Comparison of ENCODE assay signal across 1 cellular context in the genomic region with DNA sequence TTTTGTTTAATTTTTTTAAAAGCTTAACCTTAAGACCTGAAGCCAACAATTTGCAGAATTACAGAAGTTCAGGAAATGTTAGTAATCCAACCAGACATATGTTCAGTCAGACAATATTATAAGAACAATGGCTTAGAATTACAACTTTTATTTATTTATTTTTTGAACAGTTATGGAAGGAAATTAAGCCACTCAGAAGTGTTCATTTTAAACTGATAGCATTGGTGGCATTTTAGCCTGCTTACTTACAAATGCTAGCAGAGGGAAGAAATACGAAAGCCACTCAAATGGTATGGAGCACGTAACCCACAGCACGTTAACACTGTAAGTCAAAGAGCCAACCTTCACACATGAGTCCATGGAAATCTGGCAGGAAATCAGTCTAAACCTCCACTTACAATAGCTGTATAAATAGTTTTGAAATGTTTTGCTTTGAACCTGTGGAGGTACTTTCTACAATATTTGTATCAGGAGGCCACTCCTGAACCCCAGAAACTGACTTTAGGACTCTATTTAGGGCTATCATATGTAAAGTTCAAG.
TF ChIP-seq lines count a peak whose summit lies in the region.

No MANE protein-coding gene starts in this region.

TF ChIP-seq in HepG2, 621 proteins besides CTCF, POLR2A, EP300 and RAD21 (continued from another document):
- TF ChIP-seq, protein P1, sequence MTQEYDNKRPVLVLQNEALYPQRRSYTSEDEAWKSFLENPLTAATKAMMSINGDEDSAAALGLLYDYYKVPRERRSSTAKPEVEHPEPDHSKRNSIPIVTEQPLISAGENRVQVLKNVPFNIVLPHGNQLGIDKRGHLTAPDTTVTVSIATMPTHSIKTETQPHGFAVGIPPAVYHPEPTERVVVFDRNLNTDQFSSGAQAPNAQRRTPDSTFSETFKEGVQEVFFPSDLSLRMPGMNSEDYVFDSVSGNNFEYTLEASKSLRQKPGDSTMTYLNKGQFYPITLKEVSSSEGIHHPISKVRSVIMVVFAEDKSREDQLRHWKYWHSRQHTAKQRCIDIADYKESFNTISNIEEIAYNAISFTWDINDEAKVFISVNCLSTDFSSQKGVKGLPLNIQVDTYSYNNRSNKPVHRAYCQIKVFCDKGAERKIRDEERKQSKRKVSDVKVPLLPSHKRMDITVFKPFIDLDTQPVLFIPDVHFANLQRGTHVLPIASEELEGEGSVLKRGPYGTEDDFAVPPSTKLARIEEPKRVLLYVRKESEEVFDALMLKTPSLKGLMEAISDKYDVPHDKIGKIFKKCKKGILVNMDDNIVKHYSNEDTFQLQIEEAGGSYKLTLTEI (CRISPR knock-in tag; conservative IDR thresholded peaks at IDR 0.05) = no peak
- TF ChIP-seq NR2F2 (IDR thresholded peaks at IDR 0.05; ENCODE audit: borderline replicate concordance, low read depth) (no peak), ZNF431 (CRISPR knock-in tag; IDR thresholded peaks at IDR 0.05; ENCODE audit: borderline replicate concordance, low read depth) (no peak), SKI (IDR thresholded peaks at IDR 0.05; ENCODE audit: partially characterized antibody) (no peak), ZNF234 (CRISPR knock-in tag; conservative IDR thresholded peaks at IDR 0.05) (no peak), RBM22 (optimal IDR thresholded peaks at IDR 0.05; ENCODE audit: low read length) (no peak), HNRNPL (IDR thresholded peaks at IDR 0.05; ENCODE audit: low read depth, low read length) (no peak), ZFY (CRISPR knock-in tag; IDR thresholded peaks at IDR 0.05) (no peak)
- TF ChIP-seq, protein P2, sequence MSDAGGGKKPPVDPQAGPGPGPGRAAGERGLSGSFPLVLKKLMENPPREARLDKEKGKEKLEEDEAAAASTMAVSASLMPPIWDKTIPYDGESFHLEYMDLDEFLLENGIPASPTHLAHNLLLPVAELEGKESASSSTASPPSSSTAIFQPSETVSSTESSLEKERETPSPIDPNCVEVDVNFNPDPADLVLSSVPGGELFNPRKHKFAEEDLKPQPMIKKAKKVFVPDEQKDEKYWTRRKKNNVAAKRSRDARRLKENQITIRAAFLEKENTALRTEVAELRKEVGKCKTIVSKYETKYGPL (CRISPR knock-in tag; IDR thresholded peaks at IDR 0.05) = no peak
- TF ChIP-seq, protein P3, sequence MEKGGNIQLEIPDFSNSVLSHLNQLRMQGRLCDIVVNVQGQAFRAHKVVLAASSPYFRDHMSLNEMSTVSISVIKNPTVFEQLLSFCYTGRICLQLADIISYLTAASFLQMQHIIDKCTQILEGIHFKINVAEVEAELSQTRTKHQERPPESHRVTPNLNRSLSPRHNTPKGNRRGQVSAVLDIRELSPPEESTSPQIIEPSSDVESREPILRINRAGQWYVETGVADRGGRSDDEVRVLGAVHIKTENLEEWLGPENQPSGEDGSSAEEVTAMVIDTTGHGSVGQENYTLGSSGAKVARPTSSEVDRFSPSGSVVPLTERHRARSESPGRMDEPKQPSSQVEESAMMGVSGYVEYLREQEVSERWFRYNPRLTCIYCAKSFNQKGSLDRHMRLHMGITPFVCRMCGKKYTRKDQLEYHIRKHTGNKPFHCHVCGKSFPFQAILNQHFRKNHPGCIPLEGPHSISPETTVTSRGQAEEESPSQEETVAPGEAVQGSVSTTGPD (CRISPR knock-in tag; IDR thresholded peaks at IDR 0.05) = no peak
- TF ChIP-seq, protein P4, sequence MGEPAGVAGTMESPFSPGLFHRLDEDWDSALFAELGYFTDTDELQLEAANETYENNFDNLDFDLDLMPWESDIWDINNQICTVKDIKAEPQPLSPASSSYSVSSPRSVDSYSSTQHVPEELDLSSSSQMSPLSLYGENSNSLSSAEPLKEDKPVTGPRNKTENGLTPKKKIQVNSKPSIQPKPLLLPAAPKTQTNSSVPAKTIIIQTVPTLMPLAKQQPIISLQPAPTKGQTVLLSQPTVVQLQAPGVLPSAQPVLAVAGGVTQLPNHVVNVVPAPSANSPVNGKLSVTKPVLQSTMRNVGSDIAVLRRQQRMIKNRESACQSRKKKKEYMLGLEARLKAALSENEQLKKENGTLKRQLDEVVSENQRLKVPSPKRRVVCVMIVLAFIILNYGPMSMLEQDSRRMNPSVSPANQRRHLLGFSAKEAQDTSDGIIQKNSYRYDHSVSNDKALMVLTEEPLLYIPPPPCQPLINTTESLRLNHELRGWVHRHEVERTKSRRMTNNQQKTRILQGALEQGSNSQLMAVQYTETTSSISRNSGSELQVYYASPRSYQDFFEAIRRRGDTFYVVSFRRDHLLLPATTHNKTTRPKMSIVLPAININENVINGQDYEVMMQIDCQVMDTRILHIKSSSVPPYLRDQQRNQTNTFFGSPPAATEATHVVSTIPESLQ (CRISPR knock-in tag; conservative IDR thresholded peaks at IDR 0.05) = no peak
